6 cellular contexts compared by ENCODE assay signal in genomic region chr3:49812916-49813496, GRCh38. TPM values are rescaled to one million over a fixed set of nuclear protein-coding genes. Genes with fewer than 3 reads are reported as not detected.
DNase-seq lines count a peak whose midpoint lies in the region; ATAC-seq lines count a peak whose summit lies in the region.

No MANE protein-coding gene starts in this region.

- no peak for ATAC-seq in GM18498 (IDR thresholded peaks at IDR 0.05; ENCODE audit: unreplicated experiment)

- no peaks in the 10 kb centered on the region for H3K27me3 Mint-ChIP-seq in activated naive CD4-positive, alpha-beta T cell treated with anti-CD3 and anti-CD28 coated beads, Interleukin-2, amount 50 U/mL, for 24 hours

- H3K9me3 Mint-ChIP-seq in activated naive CD4-positive, alpha-beta T cell treated with anti-CD3 and anti-CD28 coated beads, Interleukin-2, amount 50 U/mL, for 24 hours, result no peaks in the 10 kb centered on the region

- H3K4me3 ChIP-seq in urinary bladder (ENCODE audit: low read depth, low read length), result peak overlapping the region; percentile 57

- peaks cover 3% of the 10 kb centered on the region for H3K36me3 ChIP-seq in urinary bladder (ENCODE audit: insufficient read depth)

- peak overlapping the region; percentile 93 for H3K4me3 Mint-ChIP-seq in activated naive CD4-positive, alpha-beta T cell treated with anti-CD3 and anti-CD28 coated beads, Interleukin-2, amount 50 U/mL, for 24 hours

- no peaks in the 10 kb centered on the region for H3K36me3 Mint-ChIP-seq in activated naive CD4-positive, alpha-beta T cell treated with anti-CD3 and anti-CD28 coated beads, Interleukin-2, amount 50 U/mL, for 24 hours

- 43% methylated on average over 9 of the region's 9 CpGs for WGBS in urinary bladder

- H3K27ac Mint-ChIP-seq in activated naive CD4-positive, alpha-beta T cell treated with anti-CD3 and anti-CD28 coated beads, Interleukin-2, amount 50 U/mL, for 24 hours, result peak overlapping the region; percentile 94

- no peak for DNase-seq in activated naive CD4-positive, alpha-beta T cell (lab: John Stamatoyannopoulos, UW)
- peak; percentile 31 for DNase-seq in hepatic stellate cell (ENCODE audit: low spot score)
- no peak for DNase-seq in RKO (ENCODE audit: low spot score)

- no peaks in the 10 kb centered on the region for H3K4me1 ChIP-seq in urinary bladder (ENCODE audit: insufficient read depth)

- H3K4me1 Mint-ChIP-seq in activated naive CD4-positive, alpha-beta T cell treated with anti-CD3 and anti-CD28 coated beads, Interleukin-2, amount 50 U/mL, for 24 hours, result peaks cover 46% of the 10 kb centered on the region

- H3K27ac ChIP-seq in urinary bladder (ENCODE audit: low read depth), result peak overlapping the region; percentile 73

RNA-seq across cellular contexts. Expression of gene UBA7, which starts 0.7 kb away (rescaled TPM):
- 39.6 TPM for total RNA-seq in urinary bladder
- 37.7 TPM for polyA plus RNA-seq in urinary bladder

RNA-seq across cellular contexts. Expression of gene INKA1, which starts 9.9 kb away (rescaled TPM):
- 10.3 TPM for total RNA-seq in urinary bladder
- 6.5 TPM for polyA plus RNA-seq in urinary bladder

RNA-seq across cellular contexts. Expression of gene CDHR4, which starts 13.3 kb away (rescaled TPM):
- total RNA-seq in urinary bladder, result not detected
- 0.10 TPM for polyA plus RNA-seq in urinary bladder

RNA-seq across cellular contexts. Expression of gene IP6K1, which starts 26.7 kb away (rescaled TPM):
- 31.6 TPM for total RNA-seq in urinary bladder
- 31.0 TPM for polyA plus RNA-seq in urinary bladder

RNA-seq across cellular contexts. Expression of gene TRAIP, which starts 43.4 kb away (rescaled TPM):
- total RNA-seq in urinary bladder, result 6.8 TPM
- 2.6 TPM for polyA plus RNA-seq in urinary bladder
